ENCODE assay signal across 11 cellular contexts in genomic region chr11:76206077-76206326, GRCh38. TPM values are rescaled to one million over a fixed set of nuclear protein-coding genes. Genes with fewer than 3 reads are reported as not detected.
DNase-seq lines count a peak whose midpoint lies in the region; ATAC-seq, FAIRE-seq and TF ChIP-seq lines count a peak whose summit lies in the region.
"Had no signal": no experiment of that assay in that cellular context is flagged by ENCODE, and none has a peak within 500 bp of the region (broad histone marks: within the 10 kb centered on the region; RNA-seq: fewer than 3 reads in every experiment).

No MANE protein-coding gene starts in this region.

- DNase-seq in cardiac muscle cell (ENCODE audit: low read depth in 1 of 2, low spot score in 1 of 2) = no peak
- DNase-seq in Right ventricle myocardium superior = no peak
- no peak for DNase-seq in bronchial epithelial cell (ENCODE audit: low read depth)
- DNase-seq in upper lobe of right lung = no peak
- DNase-seq in NK-92 (lab: John Stamatoyannopoulos, UW; ENCODE audit: unreplicated experiment) = no peak
- DNase-seq: T1000 had no signal

- H3K4me1 ChIP-seq in cardiac muscle cell (ENCODE audit: low read depth) (peaks cover 9% of the 10 kb centered on the region), mucosa of rectum (ENCODE audit: control insufficient read depth in 2 of 2, insufficient read depth in 2 of 2, low read length in 2 of 2) (peaks cover 37 to 43% of the 10 kb centered on the region in 2 donors), upper lobe of right lung (peaks cover 27% of the 10 kb centered on the region)

- H3K27me3 ChIP-seq in cardiac muscle cell (peaks cover 12% of the 10 kb centered on the region), bronchial epithelial cell (ENCODE audit: control insufficient read depth, insufficient read depth, low read length) (peaks cover 32% of the 10 kb centered on the region), mucosa of rectum (ENCODE audit: control insufficient read depth in 2 of 2, insufficient read depth in 2 of 2, low read length in 2 of 2) (peaks cover 7 to 19% of the 10 kb centered on the region in 2 donors), upper lobe of right lung (peaks cover 14% of the 10 kb centered on the region)

- TF ChIP-seq CTCF in cardiac muscle cell (IDR thresholded peaks at IDR 0.05; ENCODE audit: low read depth, low read length) (no peak), bronchial epithelial cell (IDR thresholded peaks at IDR 0.05; ENCODE audit: insufficient read depth, low read length, severe bottlenecking) (no peak), upper lobe of right lung (IDR thresholded peaks at IDR 0.05) (no peak)

- intact Hi-C loops in Right ventricle myocardium superior (cut with DNase I) (loop anchor here (2.0 kb wide), 2 partner anchors 29 to 113 kb away; no protein-coding TSS in a partner anchor), upper lobe of right lung (cut with DNase I) (loop anchor here (5.0 kb wide), 1 partner anchor 111 kb away; no protein-coding TSS in a partner anchor)

- H3K27ac ChIP-seq in cardiac muscle cell (no peak overlapping the region), mucosa of rectum (ENCODE audit: low read depth in 2 of 2, low read length in 2 of 2) (peak overlapping the region in 1 of 2 donors; percentile 38), upper lobe of right lung (no peak overlapping the region)

- ATAC-seq in Right ventricle myocardium superior (ENCODE audit: poor library complexity) = no peak
- ATAC-seq in upper lobe of right lung = no peak
- no peak for ATAC-seq in HG03354 (IDR thresholded peaks at IDR 0.05; ENCODE audit: poor library complexity, severe bottlenecking, unreplicated experiment)
- ATAC-seq in esophagus mucosa = no peak

- H3K4me3 ChIP-seq in cardiac muscle cell (peak overlapping the region; percentile 40), bronchial epithelial cell (ENCODE audit: low read depth, low read length) (peak overlapping the region; percentile 10), mucosa of rectum (ENCODE audit: low read length in 2 of 2) (peak overlapping the region; percentile 60 to 75), upper lobe of right lung (peak overlapping the region; percentile 63)

- no peak for FAIRE-seq in bronchial epithelial cell (lab: Jason Lieb, UNC)
- FAIRE-seq: D721Med had no signal

- H3K9me3 ChIP-seq in cardiac muscle cell (ENCODE audit: low read depth) (no peaks in the 10 kb centered on the region), mucosa of rectum (ENCODE audit: control insufficient read depth in 2 of 2, low read length in 2 of 2) (no peaks in the 10 kb centered on the region), upper lobe of right lung (no peaks in the 10 kb centered on the region)

- H3K36me3 ChIP-seq in cardiac muscle cell (no peaks in the 10 kb centered on the region), bronchial epithelial cell (ENCODE audit: control insufficient read depth, insufficient read depth, low read length) (no peaks in the 10 kb centered on the region), mucosa of rectum (ENCODE audit: control insufficient read depth in 2 of 2, insufficient read depth in 2 of 2, low read length in 2 of 2) (no peaks in the 10 kb centered on the region), upper lobe of right lung (no peaks in the 10 kb centered on the region)

- peak overlapping the region in 1 of 2 donors; percentile 74 for H3K9ac ChIP-seq in mucosa of rectum (ENCODE audit: low read depth in 1 of 2, low read length in 2 of 2)

RNA-seq across cellular contexts. Expression of gene WNT11, which starts 0.3 kb away (rescaled TPM):
- total RNA-seq in cardiac muscle cell (107 and 114 TPM in 2 replicates), Right ventricle myocardium superior (20.0 TPM), bronchial epithelial cell (0.13 TPM in 1 of 2 replicates, not detected in the other), upper lobe of right lung (8.7 TPM), esophagus mucosa (0.08 TPM)
- 78.3 and 87.9 TPM in 2 replicates for polyA plus RNA-seq in cardiac muscle cell
- total RNA-seq: endothelial cell of umbilical vein had no signal
- polyA plus RNA-seq: endothelial cell of umbilical vein had no signal

Comparison
In these comparisons a context has a peak if more than half of its experiments do, and no peak if none do; other contexts are left out.
1. H3K4me3 ChIP-seq: peak in every context shown above with its lines; median percentile 68 in mucosa of rectum; 63 in upper lobe of right lung; 40 in cardiac muscle cell; 10 in bronchial epithelial cell.